Comparison of ENCODE assay signal across 7 cellular contexts in the genomic region with DNA sequence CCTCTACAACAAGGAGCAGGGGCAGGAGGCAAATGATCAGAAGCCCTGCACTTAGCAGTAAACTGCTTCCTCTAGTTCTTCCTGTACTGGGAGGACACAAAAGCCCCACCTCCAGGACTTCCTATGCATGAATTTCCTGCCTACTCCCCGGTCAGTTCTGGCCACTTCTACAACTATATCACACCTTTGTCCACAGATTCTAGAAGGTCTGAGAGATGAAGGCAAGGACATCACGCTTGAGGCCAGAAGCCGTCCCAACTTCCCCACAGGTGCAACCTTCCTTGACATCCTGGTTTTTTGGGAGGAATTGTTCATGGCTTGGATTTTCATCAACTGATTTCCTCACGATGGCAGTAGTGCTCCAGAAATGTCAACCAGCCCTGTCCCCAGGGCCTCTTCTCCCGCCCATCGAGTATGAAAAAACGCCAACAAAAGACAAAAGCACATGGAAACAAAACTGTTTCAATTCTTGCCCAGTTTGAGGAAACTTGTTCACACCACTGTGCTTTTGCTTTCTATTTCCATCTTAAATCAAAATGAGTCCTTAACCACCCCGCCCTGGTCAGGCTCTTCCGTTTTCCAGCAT.
A peak's percentile ranks its signal among the peaks of the same experiment; 100 is the strongest.
DNase-seq lines count a peak whose midpoint lies in the region; ATAC-seq and TF ChIP-seq lines count a peak whose summit lies in the region.

No MANE protein-coding gene starts in this region.

- peaks cover 4 to 26% (median 15%) of the 10 kb centered on the region in 4 donors for H3K4me1 Mint-ChIP-seq in naive thymus-derived CD8-positive, alpha-beta T cell

- H3K4me3 Mint-ChIP-seq in naive thymus-derived CD8-positive, alpha-beta T cell: peak overlapping the region; percentile 61 to 91 (median 82)

- no peaks in the 10 kb centered on the region for H3K36me3 ChIP-seq in tibial nerve

- peak overlapping the region in 3 of 4 donors; percentile 46 to 65 (median 54) for H3K27ac ChIP-seq in tibial nerve

- no peaks in the 10 kb centered on the region for H3K9me3 Mint-ChIP-seq in naive thymus-derived CD8-positive, alpha-beta T cell

- 29 to 35% methylated on average over 7 to 9 of the region's 9 CpGs for WGBS in tibial nerve, 2 donors

- peak; percentile 62 to 72 for TF ChIP-seq EP300 in tibial nerve (IDR thresholded peaks at IDR 0.05)

- H3K9me3 ChIP-seq in tibial nerve: no peaks in the 10 kb centered on the region

- H3K36me3 Mint-ChIP-seq in naive thymus-derived CD8-positive, alpha-beta T cell: no peaks in the 10 kb centered on the region

- H3K4me3 ChIP-seq in tibial nerve: peak overlapping the region in 3 of 4 donors; percentile 21 to 32 (median 21)

- no peak for TF ChIP-seq POLR2A in tibial nerve (IDR thresholded peaks at IDR 0.05)

- peak; percentile 48 for DNase-seq in activated CD4-positive, CD25-positive, alpha-beta regulatory T cell treated with anti-CD3 and anti-CD28 coated beads, Interleukin-2, amount 50 U/mL, for 16 hours (ENCODE audit: low read depth, low spot score)
- DNase-seq in cerebellum (ENCODE audit: low spot score): peak; percentile 5
- peak; percentile 18 to 91 (median 66) for DNase-seq in naive thymus-derived CD8-positive, alpha-beta T cell
- peak in 1 of 2 donors; percentile 73 for DNase-seq in tibial nerve (ENCODE audit: low spot score in 2 of 2)
- DNase-seq in NCI-H1048 (lab: John Stamatoyannopoulos, UW): no peak

- peak; percentile 40 for ATAC-seq in GM18868 (IDR thresholded peaks at IDR 0.05; ENCODE audit: unreplicated experiment)
- peak; percentile 70 for ATAC-seq in HG03175 (IDR thresholded peaks at IDR 0.05; ENCODE audit: unreplicated experiment)
- ATAC-seq in naive thymus-derived CD8-positive, alpha-beta T cell: peak; percentile 17 to 43

- POLR2A ChIA-PET in naive thymus-derived CD8-positive, alpha-beta T cell (lab: Charles Lee): no interaction called here

- no peaks in the 10 kb centered on the region for H3K27me3 ChIP-seq in tibial nerve

- TF ChIP-seq CTCF in tibial nerve (IDR thresholded peaks at IDR 0.05): peak; percentile 21 to 85 (median 62)

- no peaks in the 10 kb centered on the region for H3K4me1 ChIP-seq in tibial nerve

- H3K27me3 Mint-ChIP-seq in naive thymus-derived CD8-positive, alpha-beta T cell: no peaks in the 10 kb centered on the region

- H3K27ac Mint-ChIP-seq in naive thymus-derived CD8-positive, alpha-beta T cell: peak overlapping the region; percentile 55 to 90 (median 80)
